In genomic region chr13:21139374-21139773, GRCh38 we compare ENCODE assay signal across 10 cellular contexts. TPM values are rescaled to one million over a fixed set of nuclear protein-coding genes. Genes with fewer than 3 reads are reported as not detected.
DNase-seq lines count a peak whose midpoint lies in the region; ATAC-seq and TF ChIP-seq lines count a peak whose summit lies in the region.
"Had no signal": no experiment of that assay in that cellular context is flagged by ENCODE, and none has a peak within 500 bp of the region (broad histone marks: within the 10 kb centered on the region; RNA-seq: fewer than 3 reads in every experiment).

No MANE protein-coding gene starts in this region.

- BruUV-seq in IMR-90 (replicated peaks; lab: Mats Ljungman, UMichigan) = no TSS peak
- no TSS peak for BruUV-seq in mammary epithelial cell (replicated peaks; lab: Mats Ljungman, UMichigan)

- no peak for ATAC-seq in IMR-90 (ENCODE audit: low read depth)
- ATAC-seq in naive B cell (ENCODE audit: low read depth in 2 of 2) = no peak

- 0 out of 2 replicates have a peak overlapping the region, but pooled peaks have one; percentile 44 for H4K91ac ChIP-seq in IMR-90 (ENCODE audit: insufficient read depth, low read depth, low read length)

- H3K4me1 Mint-ChIP-seq in naive B cell = peaks cover 23 to 41% (median 24%) of the 10 kb centered on the region in 3 donors

- peak overlapping the region; percentile 84 to 94 for H4K8ac ChIP-seq in IMR-90 (ENCODE audit: low read depth in 2 of 2, low read length in 2 of 2)

- peaks cover 1% of the 10 kb centered on the region; the same call in 1 of the 2 replicates for H3K4me1 ChIP-seq in IMR-90 (ENCODE audit: control insufficient read depth, insufficient read depth, low read length)
- peaks cover 6% of the 10 kb centered on the region for H3K4me1 ChIP-seq in mammary epithelial cell (ENCODE audit: insufficient read depth, low read length)

- TF ChIP-seq CTCF in AG09309 (IDR thresholded peaks at IDR 0.05; ENCODE audit: control insufficient read depth, insufficient read depth, low read depth, low read length, missing control alignments) (no peak), IMR-90 (conservative IDR thresholded peaks at IDR 0.05; ENCODE audit: low read depth, low read length) (no peak), mammary epithelial cell (conservative IDR thresholded peaks at IDR 0.05 in 1 of 2, IDR thresholded peaks at IDR 0.05 in 1 of 2; ENCODE audit: extremely low read depth in 1 of 2, insufficient read depth in 1 of 2, low read depth in 1 of 2, low read length in 2 of 2) (no peak)

- H4K20me1 ChIP-seq in IMR-90 (ENCODE audit: insufficient read depth, low read length) (peaks cover 14% of the 10 kb centered on the region; the same call in 1 of the 2 replicates), mammary epithelial cell (ENCODE audit: insufficient read depth, low read length) (no peaks in the 10 kb centered on the region)

- H3K27ac ChIP-seq in IMR-90 (ENCODE audit: insufficient read depth, low read length) (no peak overlapping the region), mammary epithelial cell (ENCODE audit: insufficient read depth, low read depth, low read length) (peak overlapping the region; percentile 99)

- H3K56ac ChIP-seq in IMR-90 (ENCODE audit: extremely low read depth, insufficient read depth, low read length) = no peak overlapping the region

- peaks cover 7 to 31% of the 10 kb centered on the region in 2 experiments; a peak in 3 of 4 replicates for H3K79me1 ChIP-seq in IMR-90 (ENCODE audit: low read depth in 1 of 2, low read length in 2 of 2)

- peak overlapping the region; percentile 94 to 99 (median 98) for H3K27ac Mint-ChIP-seq in naive B cell

- H3K4ac ChIP-seq in IMR-90 (ENCODE audit: low read depth, low read length) = peak overlapping the region; percentile 48; the same call in 1 of the 2 replicates

- H2BK5ac ChIP-seq in IMR-90 (ENCODE audit: low read depth, low read length, poor library complexity, severe bottlenecking) = peak overlapping the region; percentile 92

- no peak overlapping the region for H3K23ac ChIP-seq in IMR-90 (ENCODE audit: low read depth, low read length)

- 100% methylated on average over 3 of the region's 12 CpGs; no CpG with 5 or more reads in 1 of the 2 experiments for WGBS in IMR-90 (ENCODE audit: extremely low coverage in 2 of 2, insufficient read length in 1 of 2), 2 experiments
- 100% methylated on average over 12 of the region's 12 CpGs for WGBS in mammary epithelial cell (ENCODE audit: low coverage, missing lambda C conversion rate)

- H3K18ac ChIP-seq in IMR-90 (ENCODE audit: low read depth, low read length) = no peak overlapping the region

- no peak overlapping the region for H3K14ac ChIP-seq in IMR-90 (replicated peaks; ENCODE audit: low read depth, low read length)

- no peak overlapping the region for H2BK15ac ChIP-seq in IMR-90 (ENCODE audit: low read depth, low read length)

- intact Hi-C loops in IMR-90 (cut with micrococcal nuclease) (no loop called here), mammary epithelial cell (cut with micrococcal nuclease) (no loop called here)

- H3K4me2 ChIP-seq in IMR-90 (ENCODE audit: low read depth, low read length) (no peak overlapping the region; the same call in 1 of the 2 replicates), mammary epithelial cell (ENCODE audit: insufficient read depth, low read depth, low read length) (peak overlapping the region; percentile 82)

- H4K5ac ChIP-seq in IMR-90 (ENCODE audit: low read depth, low read length) = peak overlapping the region; percentile 71; the same call in 1 of the 2 replicates

- CTCF ChIA-PET in IMR-90 (lab: Yijun Ruan, JAX) (no interaction called here), mammary epithelial cell (lab: Charles Lee; ENCODE audit: low non-redundant PET) (no interaction called here)

- H3K4me3 ChIP-seq in AG09309 (ENCODE audit: control insufficient read depth, low read depth, low read length) (peak overlapping the region; percentile 57), IMR-90 (ENCODE audit: insufficient read depth, low read depth, low read length) (no peak overlapping the region), mammary epithelial cell (replicated peaks in 1 of 3; ENCODE audit: insufficient read depth in 1 of 3, low read depth in 2 of 3, low read length in 3 of 3) (peak overlapping the region; percentile 57 to 83 (median 76))

- TF ChIP-seq RAD21 in IMR-90 (IDR thresholded peaks at IDR 0.05; ENCODE audit: low read length) = no peak

- POLR2A ChIA-PET in IMR-90 (lab: Charles Lee; ENCODE audit: unreplicated experiment) = no interaction called here

- H3K9me3 ChIP-seq in IMR-90 (ENCODE audit: control insufficient read depth, insufficient read depth, low read length) = no peaks in the 10 kb centered on the region
- H3K9me3 ChIP-seq in mammary epithelial cell (replicated peaks; ENCODE audit: insufficient read depth, low read length) = no peaks in the 10 kb centered on the region

- no peak for DNase-seq in AG09309 (ENCODE audit: low read depth)
- DNase-seq in IMR-90 = no peak
- DNase-seq in mammary epithelial cell = no peak
- DNase-seq in naive B cell = no peak
- no peak for DNase-seq in NCI-H345 treated with DMSO at 0.1 percent for 48 hours (lab: John Stamatoyannopoulos, UW; ENCODE audit: unreplicated experiment)
- no peak for DNase-seq in C1 segment of cervical spinal cord (lab: John Stamatoyannopoulos, UW)
- DNase-seq in stimulated activated naive CD4-positive, alpha-beta T cell (lab: John Stamatoyannopoulos, UW) = no peak
- DNase-seq in NCI-H2196 treated with DMSO at 0.1 percent for 48 hours (lab: John Stamatoyannopoulos, UW; ENCODE audit: unreplicated experiment) = no peak
- DNase-seq: activated gamma-delta T cell treated with Interleukin-2 at 50 U/mL for 16 hours, KBM-7 had no signal

- no peaks in the 10 kb centered on the region; the same call in 1 of the 2 replicates for H3K9me1 ChIP-seq in IMR-90 (ENCODE audit: insufficient read depth, low read length)

- in situ Hi-C loops in IMR-90 (cut with MboI; ENCODE audit: low sequenced_read_pairs) (no loop called here), mammary epithelial cell (cut with MboI; ENCODE audit: low sequenced_read_pairs in 2 of 2) (loop anchor here in 1 of 2 donors (10.0 kb wide), 1 partner anchor 195 kb away; no protein-coding TSS in a partner anchor)

- peaks cover 5 to 9% of the 10 kb centered on the region in 2 donors for H3K36me3 Mint-ChIP-seq in naive B cell

- no peak overlapping the region; the same call in 1 of the 2 replicates for H2AK5ac ChIP-seq in IMR-90 (ENCODE audit: low read depth, low read length)

- H3K27me3 ChIP-seq in IMR-90 (ENCODE audit: control insufficient read depth, insufficient read depth, low read length) = no peaks in the 10 kb centered on the region
- H3K27me3 ChIP-seq in mammary epithelial cell (ENCODE audit: insufficient read depth, low read length) = no peaks in the 10 kb centered on the region

- H3K9ac ChIP-seq in IMR-90 (ENCODE audit: low read depth, low read length) = no peak overlapping the region
- H3K9ac ChIP-seq in mammary epithelial cell (ENCODE audit: insufficient read depth, low read length) = peak overlapping the region; percentile 95

- H3K27me3 Mint-ChIP-seq in naive B cell = peaks cover 0 to 12% (median 7%) of the 10 kb centered on the region in 3 donors

- H3K79me2 ChIP-seq in mammary epithelial cell (ENCODE audit: insufficient read depth, low read length) = peaks cover 40% of the 10 kb centered on the region

- no peak overlapping the region for H2AFZ ChIP-seq in IMR-90 (replicated peaks; ENCODE audit: low read length, poor library complexity)
- peak overlapping the region; percentile 93 for H2AFZ ChIP-seq in mammary epithelial cell (ENCODE audit: low read depth, low read length)

- dilution Hi-C loops in IMR-90 (cut with HindIII; ENCODE audit: low sequenced_read_pairs, unreplicated experiment) (no loop called here), mammary epithelial cell (cut with HindIII; ENCODE audit: low sequenced_read_pairs) (no loop called here)

- no peak overlapping the region for H2BK20ac ChIP-seq in IMR-90 (ENCODE audit: low read depth, low read length)

- no peak overlapping the region for H2BK120ac ChIP-seq in IMR-90 (ENCODE audit: low read depth, low read length)

- H3K36me3 ChIP-seq in IMR-90 (ENCODE audit: control insufficient read depth, insufficient read depth, low read length) = peaks cover 6% of the 10 kb centered on the region
- peaks cover 11% of the 10 kb centered on the region for H3K36me3 ChIP-seq in mammary epithelial cell (ENCODE audit: insufficient read depth, low read length)

- no peak for TF ChIP-seq POLR2A in IMR-90 (IDR thresholded peaks at IDR 0.05; ENCODE audit: low read depth, low read length)

- H3K4me3 Mint-ChIP-seq in naive B cell = peak overlapping the region; percentile 93 to 100 (median 98)

- peaks cover 0 to 6% (median 0%) of the 10 kb centered on the region in 7 donors for H3K9me3 Mint-ChIP-seq in naive B cell

- H2AK9ac ChIP-seq in IMR-90 (replicated peaks; ENCODE audit: low read depth, low read length, poor library complexity) = no peak overlapping the region

TF ChIP-seq in IMR-90, 13 proteins besides CTCF, POLR2A, EP300 and RAD21 (continues in another document):
- no peak for TF ChIP-seq FOS (IDR thresholded peaks at IDR 0.05; ENCODE audit: low read depth, low read length)
- no peak for TF ChIP-seq SMC3 (IDR thresholded peaks at IDR 0.05; ENCODE audit: low read depth, low read length)

RNA-seq across cellular contexts. Expression of gene SAP18, which starts 0.5 kb away (rescaled TPM):
- 37.6 and 75.0 TPM in 2 replicates for total RNA-seq in IMR-90 (2012; rRNA removed)
- polyA plus RNA-seq in IMR-90 (2012; rRNA removed) = 69.5 and 72.3 TPM in 2 replicates
- 11.0 and 33.7 TPM in 2 replicates for polyA plus RNA-seq in IMR-90 (2012; cell fraction: cytosol; rRNA removed)
- polyA plus RNA-seq in IMR-90 (2012; cell fraction: nucleus; rRNA removed; ENCODE audit: low replicate concordance) = 2.3 and 22.9 TPM in 2 replicates
- 100 to 1,000 TPM in 1 of 2 donors, 10 to 100 TPM in 1; 26.0 to 193 TPM for total RNA-seq in mammary epithelial cell
- polyA plus RNA-seq in mammary epithelial cell = 34.6 TPM
- polyA minus RNA-seq in mammary epithelial cell = 15.5 TPM
- polyA plus RNA-seq in naive B cell (ENCODE audit: low read depth in 6 of 6) = 100 to 1,000 TPM; 273 to 399 (median 335) TPM

RNA-seq across cellular contexts. Expression of gene SKA3, which starts 37.0 kb away (rescaled TPM):
- 15.6 and 24.4 TPM in 2 replicates for total RNA-seq in IMR-90 (2012; rRNA removed)
- 11.6 and 11.7 TPM in 2 replicates for polyA plus RNA-seq in IMR-90 (2012; rRNA removed)
- polyA plus RNA-seq in IMR-90 (2012; cell fraction: cytosol; rRNA removed) = 2.0 and 3.5 TPM in 2 replicates
- polyA plus RNA-seq in IMR-90 (2012; cell fraction: nucleus; rRNA removed; ENCODE audit: low replicate concordance) = 1.1 and 3.9 TPM in 2 replicates
- 10 to 100 TPM in 1 of 2 donors, 1 to 10 TPM in 1; 5.0 to 14.6 TPM for total RNA-seq in mammary epithelial cell
- polyA plus RNA-seq in mammary epithelial cell = 12.9 TPM
- polyA minus RNA-seq in mammary epithelial cell = 32.8 TPM
- 1 to 10 TPM in 1 of 6 donors, under 1 TPM in 2, not detected in 3; 0.33 to 1.5 (median 0.42) TPM for polyA plus RNA-seq in naive B cell (ENCODE audit: low read depth in 6 of 6)

RNA-seq across cellular contexts. Expression of gene MRPL57, which starts 37.1 kb away (rescaled TPM):
- 5.3 and 7.0 TPM in 2 replicates for total RNA-seq in IMR-90 (2012; rRNA removed)
- polyA plus RNA-seq in IMR-90 (2012; rRNA removed) = 8.0 and 14.2 TPM in 2 replicates
- 13.3 and 19.2 TPM in 2 replicates for polyA plus RNA-seq in IMR-90 (2012; cell fraction: cytosol; rRNA removed)
- polyA plus RNA-seq in IMR-90 (2012; cell fraction: nucleus; rRNA removed; ENCODE audit: low replicate concordance) = 4.7 and 5.8 TPM in 2 replicates
- 10 to 100 TPM; 14.5 to 18.8 TPM for total RNA-seq in mammary epithelial cell
- polyA plus RNA-seq in mammary epithelial cell = 12.5 TPM
- 4.8 TPM for polyA minus RNA-seq in mammary epithelial cell
- 10 to 100 TPM; 25.5 to 43.3 (median 33.8) TPM for polyA plus RNA-seq in naive B cell (ENCODE audit: low read depth in 6 of 6)
